Comparison of ENCODE assay signal across 19 cellular contexts in the genomic region with DNA sequence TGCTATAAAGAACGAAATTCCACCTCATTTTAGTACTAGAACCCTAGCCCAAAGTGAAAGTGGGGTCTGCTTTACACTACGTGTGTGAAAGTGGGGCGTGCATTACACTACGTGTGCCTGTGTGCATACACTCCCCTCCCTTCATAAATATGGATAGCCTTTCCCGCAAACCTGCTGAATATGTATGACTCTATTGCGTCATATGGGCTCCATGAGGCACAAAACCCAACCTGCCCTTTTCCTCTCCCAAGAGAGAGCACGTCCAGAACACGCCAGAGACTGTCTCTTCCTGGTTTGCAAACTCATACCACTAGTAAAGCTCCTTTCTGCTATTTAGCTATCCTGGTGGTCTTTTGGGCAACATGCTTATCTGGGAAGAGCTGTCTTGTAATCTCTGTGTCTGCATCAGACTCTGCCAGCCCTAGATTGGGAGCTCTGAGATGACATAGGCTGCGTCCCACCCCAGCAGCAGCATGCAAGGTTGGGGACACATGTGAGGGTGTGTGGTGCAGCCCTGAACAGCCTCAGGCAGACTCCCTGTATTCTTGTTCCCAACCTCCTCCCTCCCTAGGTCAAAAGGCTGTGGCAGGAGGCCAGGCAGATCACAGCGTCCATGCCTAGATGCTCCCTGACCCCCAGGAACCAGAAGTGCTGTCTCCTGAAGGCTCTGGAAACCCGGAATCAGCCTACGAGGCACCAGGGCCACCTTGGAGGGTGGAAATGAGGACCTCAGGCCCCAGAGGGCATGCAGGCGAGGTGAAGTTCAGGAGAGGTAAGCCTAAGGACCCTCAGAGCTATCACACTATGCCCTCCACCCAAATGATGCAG. TPM values are rescaled to one million over a fixed set of nuclear protein-coding genes. Genes with fewer than 3 reads are reported as not detected.
DNase-seq lines count a peak whose midpoint lies in the region; ATAC-seq and TF ChIP-seq lines count a peak whose summit lies in the region.
"Had no signal": no experiment of that assay in that cellular context is flagged by ENCODE, and none has a peak within 500 bp of the region (broad histone marks: within the 10 kb centered on the region; RNA-seq: fewer than 3 reads in every experiment).

No MANE protein-coding gene starts in this region.

- DNase-seq in GM23248 (peak; percentile 19), OCI-LY7 (ENCODE audit: low spot score) (no peak), ecto neural progenitor cell (ENCODE audit: low spot score) (peak; percentile 39), NCI-H2196 treated with DMSO at 0.1 percent for 48 hours (lab: John Stamatoyannopoulos, UW; ENCODE audit: unreplicated experiment) (no peak)
- DNase-seq: BE2C; DMS79 treated with DMSO at 0.1 percent for 48 hours; NCI-H1694; NCI-H748 treated with DMSO at 0.1 percent for 48 hours; SJCRH30; stimulated activated CD4-positive, alpha-beta T cell treated with anti-CD3 and anti-CD28 coated beads, Interleukin-4, amount 100 ng/mL, for 1 hour; uterus; WERI-Rb-1 had no signal

- H3K4me2 ChIP-seq in GM23248 (ENCODE audit: unreplicated experiment) (no peak overlapping the region), OCI-LY7 (ENCODE audit: low read length) (no peak overlapping the region), neural cell (ENCODE audit: low read length) (no peak overlapping the region)

- H3K27me3 ChIP-seq in GM23248 (replicated peaks; ENCODE audit: insufficient read depth), result no peaks in the 10 kb centered on the region
- no peaks in the 10 kb centered on the region for H3K27me3 ChIP-seq in neural cell (ENCODE audit: insufficient read depth, low read depth, low read length)
- H3K27me3 ChIP-seq: adrenal gland, BE2C, right atrium auricular region, SJCRH30, uterus had no signal

- H3K79me2 ChIP-seq in GM23248 (ENCODE audit: insufficient read depth), result no peaks in the 10 kb centered on the region
- H3K79me2 ChIP-seq in OCI-LY7 (ENCODE audit: insufficient read depth, low read depth, low read length), result no peaks in the 10 kb centered on the region
- H3K79me2 ChIP-seq in neural cell (replicated peaks; ENCODE audit: insufficient read depth, low read length), result no peaks in the 10 kb centered on the region

- H2AFZ ChIP-seq in GM23248 (no peak overlapping the region), OCI-LY7 (ENCODE audit: low read length) (0 out of 2 replicates have a peak overlapping the region, but pooled peaks have one; percentile 1), neural cell (ENCODE audit: low read depth, low read length) (peak overlapping the region; percentile 18)

- POLR2A ChIA-PET in OCI-LY7 (lab: Charles Lee), result no interaction called here

- 84 to 89% methylated on average over 13 of the region's 13 CpGs for WGBS in GM23248 (ENCODE audit: low coverage in 1 of 2, low lambda C conversion rate in 2 of 2, missing lambda C conversion rate in 2 of 2), 2 experiments

- H3K9ac ChIP-seq in GM23248 (no peak overlapping the region), neural cell (ENCODE audit: low read length) (no peak overlapping the region)

- no peaks in the 10 kb centered on the region for H3K9me3 ChIP-seq in GM23248 (ENCODE audit: low read depth)
- H3K9me3 ChIP-seq in OCI-LY7 (ENCODE audit: low read length), result peaks cover 7% of the 10 kb centered on the region
- no peaks in the 10 kb centered on the region for H3K9me3 ChIP-seq in neural cell (ENCODE audit: low read length)
- H3K9me3 ChIP-seq: adrenal gland, BE2C, uterus had no signal

- H3K27ac ChIP-seq in GM23248 (no peak overlapping the region), OCI-LY7 (ENCODE audit: low read depth, low read length, poor library complexity, severe bottlenecking) (no peak overlapping the region), neural cell (ENCODE audit: low read length) (no peak overlapping the region)
- H3K27ac ChIP-seq: adrenal gland, right atrium auricular region, SJCRH30, uterus, WERI-Rb-1 had no signal

- H4K20me1 ChIP-seq in GM23248 (ENCODE audit: insufficient read depth) (no peaks in the 10 kb centered on the region), OCI-LY7 (ENCODE audit: insufficient read depth, low read length) (no peaks in the 10 kb centered on the region), neural cell (ENCODE audit: insufficient read depth) (no peaks in the 10 kb centered on the region)

- in situ Hi-C loops in GM23248 (cut with MboI), result no loop called here

- no peaks in the 10 kb centered on the region for H3K9me2 ChIP-seq in GM23248 (ENCODE audit: insufficient read depth)
- H3K9me2 ChIP-seq in OCI-LY7 (ENCODE audit: insufficient read depth, low read length), result no peaks in the 10 kb centered on the region
- no peaks in the 10 kb centered on the region for H3K9me2 ChIP-seq in neural cell (ENCODE audit: insufficient read depth, low read length)

- H3K36me3 ChIP-seq in GM23248 (ENCODE audit: low read depth) (no peaks in the 10 kb centered on the region), OCI-LY7 (ENCODE audit: insufficient read depth, low read length) (no peaks in the 10 kb centered on the region), neural cell (ENCODE audit: insufficient read depth, low read length) (no peaks in the 10 kb centered on the region)
- H3K36me3 ChIP-seq: adrenal gland, BE2C, right atrium auricular region, SJCRH30, uterus, WERI-Rb-1 had no signal

- no peak for TF ChIP-seq RAD21 in neural cell (conservative IDR thresholded peaks at IDR 0.05)

- no peak for TF ChIP-seq EP300 in neural cell (conservative IDR thresholded peaks at IDR 0.05; ENCODE audit: poor library complexity, severe bottlenecking)

- H3F3A ChIP-seq in GM23248 (ENCODE audit: insufficient read depth), result peaks cover 19% of the 10 kb centered on the region
- no peaks in the 10 kb centered on the region for H3F3A ChIP-seq in neural cell (ENCODE audit: insufficient read depth, low read length, poor library complexity, severe bottlenecking)

- CTCF ChIA-PET in OCI-LY7 (lab: Charles Lee; ENCODE audit: unreplicated experiment), result no interaction called here

- H3K4me1 ChIP-seq in GM23248 (ENCODE audit: insufficient read depth) (peaks cover 32% of the 10 kb centered on the region), OCI-LY7 (ENCODE audit: insufficient read depth, low read length, poor library complexity, severe bottlenecking) (no peaks in the 10 kb centered on the region)
- H3K4me1 ChIP-seq: adrenal gland, BE2C, right atrium auricular region, uterus had no signal

- no TSS peak for BruUV-seq in OCI-LY7 (replicated peaks; lab: Mats Ljungman, UMichigan)

- intact Hi-C loops in OCI-LY7 (cut with micrococcal nuclease; ENCODE audit: unreplicated experiment), result no loop called here

- TF ChIP-seq CTCF in OCI-LY7 (conservative IDR thresholded peaks at IDR 0.05; ENCODE audit: low read length), result no peak
- no peak for TF ChIP-seq CTCF in neural cell (IDR thresholded peaks at IDR 0.05; ENCODE audit: poor library complexity, severe bottlenecking)

- ATAC-seq in GM19023 (IDR thresholded peaks at IDR 0.05; ENCODE audit: unreplicated experiment) (no peak), GM21737 (IDR thresholded peaks at IDR 0.05; ENCODE audit: unreplicated experiment) (no peak), HG03378 (IDR thresholded peaks at IDR 0.05; ENCODE audit: unreplicated experiment) (no peak)

- H3K4me3 ChIP-seq in GM23248 (no peak overlapping the region), OCI-LY7 (ENCODE audit: low read depth, low read length, poor library complexity, severe bottlenecking) (no peak overlapping the region), neural cell (ENCODE audit: low read length) (no peak overlapping the region)
- H3K4me3 ChIP-seq: adrenal gland, right atrium auricular region, SJCRH30, uterus had no signal

TF ChIP-seq in neural cell, 6 proteins besides CTCF, POLR2A, EP300 and RAD21:
- TF ChIP-seq EZH2 (IDR thresholded peaks at IDR 0.05; ENCODE audit: borderline replicate concordance, insufficient read depth, low read length, poor library complexity, severe bottlenecking) (no peak), SMC3 (conservative IDR thresholded peaks at IDR 0.05; ENCODE audit: poor library complexity) (no peak), POLR2AphosphoS5 (IDR thresholded peaks at IDR 0.05) (no peak), TAF1 (IDR thresholded peaks at IDR 0.05; ENCODE audit: low read depth) (no peak), MXI1 (conservative IDR thresholded peaks at IDR 0.05; ENCODE audit: poor library complexity, severe bottlenecking) (no peak)
- TF ChIP-seq, protein P1, sequence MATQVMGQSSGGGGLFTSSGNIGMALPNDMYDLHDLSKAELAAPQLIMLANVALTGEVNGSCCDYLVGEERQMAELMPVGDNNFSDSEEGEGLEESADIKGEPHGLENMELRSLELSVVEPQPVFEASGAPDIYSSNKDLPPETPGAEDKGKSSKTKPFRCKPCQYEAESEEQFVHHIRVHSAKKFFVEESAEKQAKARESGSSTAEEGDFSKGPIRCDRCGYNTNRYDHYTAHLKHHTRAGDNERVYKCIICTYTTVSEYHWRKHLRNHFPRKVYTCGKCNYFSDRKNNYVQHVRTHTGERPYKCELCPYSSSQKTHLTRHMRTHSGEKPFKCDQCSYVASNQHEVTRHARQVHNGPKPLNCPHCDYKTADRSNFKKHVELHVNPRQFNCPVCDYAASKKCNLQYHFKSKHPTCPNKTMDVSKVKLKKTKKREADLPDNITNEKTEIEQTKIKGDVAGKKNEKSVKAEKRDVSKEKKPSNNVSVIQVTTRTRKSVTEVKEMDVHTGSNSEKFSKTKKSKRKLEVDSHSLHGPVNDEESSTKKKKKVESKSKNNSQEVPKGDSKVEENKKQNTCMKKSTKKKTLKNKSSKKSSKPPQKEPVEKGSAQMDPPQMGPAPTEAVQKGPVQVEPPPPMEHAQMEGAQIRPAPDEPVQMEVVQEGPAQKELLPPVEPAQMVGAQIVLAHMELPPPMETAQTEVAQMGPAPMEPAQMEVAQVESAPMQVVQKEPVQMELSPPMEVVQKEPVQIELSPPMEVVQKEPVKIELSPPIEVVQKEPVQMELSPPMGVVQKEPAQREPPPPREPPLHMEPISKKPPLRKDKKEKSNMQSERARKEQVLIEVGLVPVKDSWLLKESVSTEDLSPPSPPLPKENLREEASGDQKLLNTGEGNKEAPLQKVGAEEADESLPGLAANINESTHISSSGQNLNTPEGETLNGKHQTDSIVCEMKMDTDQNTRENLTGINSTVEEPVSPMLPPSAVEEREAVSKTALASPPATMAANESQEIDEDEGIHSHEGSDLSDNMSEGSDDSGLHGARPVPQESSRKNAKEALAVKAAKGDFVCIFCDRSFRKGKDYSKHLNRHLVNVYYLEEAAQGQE (IDR thresholded peaks at IDR 0.05; ENCODE audit: borderline replicate concordance), result no peak

RNA-seq across cellular contexts. Expression of gene PADI1, which starts 12.3 kb away (rescaled TPM):
- total RNA-seq in GM23248 (2014; rRNA removed; shearing (Covaris generic)), result under 0.01 TPM in 1 of 2 replicates, not detected in the other
- polyA plus RNA-seq in GM23248 (2016; fragmentation: Nextera tagmentation; extraction: Ambion mirVana) (0.11 and 0.14 TPM in 2 replicates), neural cell (0.44 and 0.66 TPM in 2 replicates)
- not detected in 2 replicates for total RNA-seq in OCI-LY7 (2014; rRNA removed; shearing (Covaris generic))
- total RNA-seq in OCI-LY7 (2022), result not detected in 2 replicates
- polyA minus RNA-seq in neural cell, result 0.49 and 0.69 TPM in 2 replicates
- total RNA-seq: adrenal gland, right atrium auricular region had no signal

RNA-seq across cellular contexts. Expression of gene PADI3, which starts 56.3 kb away (rescaled TPM):
- not detected in 2 replicates for total RNA-seq in GM23248 (2014; rRNA removed; shearing (Covaris generic))
- polyA plus RNA-seq in GM23248 (2016; fragmentation: Nextera tagmentation; extraction: Ambion mirVana), result not detected in 2 replicates
- total RNA-seq in OCI-LY7 (2014; rRNA removed; shearing (Covaris generic)), result not detected in 2 replicates
- total RNA-seq in OCI-LY7 (2022), result not detected in 2 replicates
- not detected in 2 replicates for polyA plus RNA-seq in neural cell
- polyA minus RNA-seq in neural cell, result not detected in 2 replicates
- total RNA-seq: adrenal gland, glomerular endothelial cell, right atrium auricular region, uterus had no signal
- polyA plus RNA-seq: adrenal gland had no signal

Comparison
In these comparisons a context has a peak if more than half of its experiments do, and no peak if none do; other contexts are left out.
1. DNase-seq: peak in GM23248 (single experiment) and ecto neural progenitor cell (single experiment); none in OCI-LY7 (single experiment) and NCI-H2196 treated with DMSO at 0.1 percent for 48 hours (single experiment).